Comparison of ENCODE assay signal across 30 cellular contexts in genomic region chrX:1283750-1284149, GRCh38. TPM values are rescaled to one million over a fixed set of nuclear protein-coding genes. Genes with fewer than 3 reads are reported as not detected.
"Had no signal": no experiment of that assay in that cellular context is flagged by ENCODE, and none has a peak within 500 bp of the region (broad histone marks: within the 10 kb centered on the region; RNA-seq: fewer than 3 reads in every experiment).

No MANE protein-coding gene starts in this region.

- H3K36me3 ChIP-seq: breast epithelium, pancreas, right atrium auricular region, thyroid gland, upper lobe of right lung had no signal

- H3K4me3 ChIP-seq: breast epithelium, hepatocyte, left lung, pancreas, psoas muscle, right atrium auricular region, thyroid gland, upper lobe of right lung had no signal

- H3K27ac Mint-ChIP-seq: activated CD4-positive, alpha-beta T cell treated with anti-CD3 and anti-CD28 coated beads, Interleukin-2, amount 10 ng/mL, durations not matched to agents 24 days and 14 days; activated naive CD8-positive, alpha-beta T cell; activated T-helper 17 cell treated with anti-CD3 and anti-CD28 coated beads, Interleukin-2, amount 50 U/mL, for 72 hours; immature natural killer cell; natural killer cell; T-helper 1 cell treated with Interleukin-12 subunit alpha and Interleukin-12 subunit beta and Interleukin-4 antibody, amounts not matched to agents 30 μg/mL and 1 μg/mL, for 36 hours had no signal

- H3K27me3 ChIP-seq: breast epithelium, hepatocyte, left lung, pancreas, right atrium auricular region, thyroid gland, upper lobe of right lung had no signal

- H3K9me3 ChIP-seq: breast epithelium, left lung, pancreas, psoas muscle, right atrium auricular region, thyroid gland, upper lobe of right lung had no signal

- H3K79me2 ChIP-seq: hepatocyte had no signal

- H3K4me1 ChIP-seq: breast epithelium, pancreas, psoas muscle, right atrium auricular region, thyroid gland, upper lobe of right lung had no signal

- DNase-seq: activated CD4-positive, alpha-beta T cell treated with anti-CD3 and anti-CD28 coated beads, Interleukin-2, amount 10 ng/mL, durations not matched to agents 24 days and 14 days; activated T-cell treated with anti-CD3 and anti-CD28 coated beads, Interleukin-2, amount 50 U/mL, for 1 hour; amniotic stem cell; effector memory CD4-positive, alpha-beta T cell; foreskin melanocyte; glutamatergic neuron; immature natural killer cell; kidney glomerular epithelial cell; midbrain; natural killer cell; pancreas; psoas muscle; stimulated activated CD4-positive, alpha-beta T cell treated with anti-CD3 and anti-CD28 coated beads, Interleukin-12 subunit alpha, Interleukin-12 subunit beta, amount 100 ng/mL, for 4 hours; substantia nigra; T1000; thyroid gland; upper lobe of right lung had no signal

- H3K27ac ChIP-seq: breast epithelium, hepatocyte, left lung, pancreas, psoas muscle, right atrium auricular region, thyroid gland, upper lobe of right lung, VCaP had no signal

- H3K36me3 Mint-ChIP-seq: activated naive CD8-positive, alpha-beta T cell; immature natural killer cell; natural killer cell had no signal

- H3K9me3 Mint-ChIP-seq: activated CD4-positive, alpha-beta T cell treated with anti-CD3 and anti-CD28 coated beads, Interleukin-2, amount 10 ng/mL, durations not matched to agents 24 days and 14 days; activated T-helper 17 cell treated with anti-CD3 and anti-CD28 coated beads, Interleukin-2, amount 50 U/mL, for 72 hours; immature natural killer cell; natural killer cell; stimulated activated naive CD8-positive, alpha-beta T cell treated with anti-CD3 and anti-CD28 coated beads, Interleukin-15, Interleukin-2, amounts not matched to agents 100 ng/mL and 50 ng/mL, for 24 hours; T-helper 1 cell treated with Interleukin-12 subunit alpha and Interleukin-12 subunit beta and Interleukin-4 antibody, amounts not matched to agents 30 μg/mL and 1 μg/mL, for 36 hours had no signal

- ATAC-seq: activated CD4-positive, CD25-positive, alpha-beta regulatory T cell treated with anti-CD3 and anti-CD28 coated beads, Interleukin-2, amount 50 U/mL, for 24 hours; activated T-helper 17 cell treated with anti-CD3 and anti-CD28 coated beads, Interleukin-2, amount 50 U/mL, for 72 hours; left lung; natural killer cell; pancreas; psoas muscle; upper lobe of right lung had no signal

- H3K4me3 Mint-ChIP-seq: activated CD4-positive, alpha-beta T cell treated with anti-CD3 and anti-CD28 coated beads, Interleukin-2, amount 10 ng/mL, durations not matched to agents 24 days and 14 days; activated naive CD8-positive, alpha-beta T cell; activated T-helper 17 cell treated with anti-CD3 and anti-CD28 coated beads, Interleukin-2, amount 50 U/mL, for 72 hours; central memory CD8-positive, alpha-beta T cell; immature natural killer cell; natural killer cell; stimulated activated naive CD8-positive, alpha-beta T cell treated with anti-CD3 and anti-CD28 coated beads, Interleukin-15, Interleukin-2, amounts not matched to agents 100 ng/mL and 50 ng/mL, for 24 hours; T-helper 1 cell treated with Interleukin-12 subunit alpha and Interleukin-12 subunit beta and Interleukin-4 antibody, amounts not matched to agents 30 μg/mL and 1 μg/mL, for 36 hours had no signal

- H3K4me2 ChIP-seq: hepatocyte had no signal

- H3K4me1 Mint-ChIP-seq: activated CD4-positive, alpha-beta T cell treated with anti-CD3 and anti-CD28 coated beads, Interleukin-2, amount 10 ng/mL, durations not matched to agents 24 days and 14 days; activated T-helper 17 cell treated with anti-CD3 and anti-CD28 coated beads, Interleukin-2, amount 50 U/mL, for 72 hours; central memory CD8-positive, alpha-beta T cell; immature natural killer cell; natural killer cell had no signal

RNA-seq across cellular contexts. Expression of gene CSF2RA, which starts 15.1 kb away (rescaled TPM):
- total RNA-seq: dermis microvascular lymphatic vessel endothelial cell, lung microvascular endothelial cell had no signal
